Comparison of ENCODE assay signal across 13 cellular contexts in genomic region chr12:124018526-124018925, GRCh38.
"Had no signal": no experiment of that assay in that cellular context is flagged by ENCODE, and none has a peak within 500 bp of the region (broad histone marks: within the 10 kb centered on the region; RNA-seq: fewer than 3 reads in every experiment).

No MANE protein-coding gene starts in this region.

- H3K4me1 ChIP-seq: colonic mucosa had no signal

- H3K4me3 ChIP-seq: colonic mucosa, heart left ventricle, tibial artery had no signal

- H3K27ac Mint-ChIP-seq: activated CD4-positive, alpha-beta memory T cell treated with anti-CD3 and anti-CD28 coated beads, Interleukin-2, amount 10 ng/mL, durations not matched to agents 7 days and 5 days; activated CD4-positive, alpha-beta T cell treated with anti-CD3 and anti-CD28 coated beads for 36 hours; activated T-cell treated with anti-CD3 and anti-CD28 coated beads, Interleukin-2, amount 50 U/mL, for 24 hours; stimulated activated effector memory CD8-positive, alpha-beta T cell treated with anti-CD3 and anti-CD28 coated beads, Interleukin-12 subunit alpha, Interleukin-12 subunit beta, amount 100 ng/mL, for 72 hours; T-helper 17 cell had no signal

- H3K9me3 Mint-ChIP-seq: activated CD4-positive, alpha-beta memory T cell treated with anti-CD3 and anti-CD28 coated beads, Interleukin-2, amount 10 ng/mL, durations not matched to agents 7 days and 5 days; activated naive CD4-positive, alpha-beta T cell treated with anti-CD3 and anti-CD28 coated beads, Interleukin-2, amount 50 U/mL, for 24 hours; activated T-cell treated with anti-CD3 and anti-CD28 coated beads, Interleukin-2, amount 50 U/mL, for 24 hours; stimulated activated effector memory CD8-positive, alpha-beta T cell treated with anti-CD3 and anti-CD28 coated beads, Interleukin-12 subunit alpha, Interleukin-12 subunit beta, amount 100 ng/mL, for 72 hours had no signal

- H3K36me3 ChIP-seq: colonic mucosa had no signal

- DNase-seq: activated CD4-positive, alpha-beta memory T cell treated with anti-CD3 and anti-CD28 coated beads, Interleukin-2, amount 10 ng/mL, durations not matched to agents 7 days and 5 days; activated CD4-positive, alpha-beta T cell treated with anti-CD3 and anti-CD28 coated beads for 36 hours; activated T-cell treated with anti-CD3 and anti-CD28 coated beads, Interleukin-2, amount 50 U/mL, for 24 hours; caudate nucleus; colonic mucosa; effector CD4-positive, alpha-beta T cell; foreskin melanocyte; heart left ventricle; left colon; T-helper 17 cell; tibial artery had no signal

- H3K4me3 Mint-ChIP-seq: activated CD4-positive, alpha-beta memory T cell treated with anti-CD3 and anti-CD28 coated beads, Interleukin-2, amount 10 ng/mL, durations not matched to agents 7 days and 5 days; activated CD4-positive, alpha-beta T cell treated with anti-CD3 and anti-CD28 coated beads for 36 hours; activated naive CD4-positive, alpha-beta T cell treated with anti-CD3 and anti-CD28 coated beads, Interleukin-2, amount 50 U/mL, for 24 hours; activated T-cell treated with anti-CD3 and anti-CD28 coated beads, Interleukin-2, amount 50 U/mL, for 24 hours; stimulated activated effector memory CD8-positive, alpha-beta T cell treated with anti-CD3 and anti-CD28 coated beads, Interleukin-12 subunit alpha, Interleukin-12 subunit beta, amount 100 ng/mL, for 72 hours; T-helper 17 cell had no signal

- H3K4me1 Mint-ChIP-seq: activated CD4-positive, alpha-beta memory T cell treated with anti-CD3 and anti-CD28 coated beads, Interleukin-2, amount 10 ng/mL, durations not matched to agents 7 days and 5 days; activated naive CD4-positive, alpha-beta T cell treated with anti-CD3 and anti-CD28 coated beads, Interleukin-2, amount 50 U/mL, for 24 hours; stimulated activated effector memory CD8-positive, alpha-beta T cell treated with anti-CD3 and anti-CD28 coated beads, Interleukin-12 subunit alpha, Interleukin-12 subunit beta, amount 100 ng/mL, for 72 hours had no signal

- H3K27ac ChIP-seq: colonic mucosa, heart left ventricle, tibial artery had no signal

- ATAC-seq: activated CD4-positive, alpha-beta T cell treated with anti-CD3 and anti-CD28 coated beads for 36 hours; heart left ventricle; left colon; stimulated activated effector memory CD8-positive, alpha-beta T cell treated with anti-CD3 and anti-CD28 coated beads, Interleukin-12 subunit alpha, Interleukin-12 subunit beta, amount 100 ng/mL, for 72 hours; T-helper 17 cell had no signal

- H3K9me3 ChIP-seq: colonic mucosa, tibial artery had no signal

- H3K27me3 ChIP-seq: colonic mucosa, heart left ventricle, tibial artery had no signal

- H3K27me3 Mint-ChIP-seq: activated CD4-positive, alpha-beta memory T cell treated with anti-CD3 and anti-CD28 coated beads, Interleukin-2, amount 10 ng/mL, durations not matched to agents 7 days and 5 days; activated CD4-positive, alpha-beta T cell treated with anti-CD3 and anti-CD28 coated beads for 36 hours; activated naive CD4-positive, alpha-beta T cell treated with anti-CD3 and anti-CD28 coated beads, Interleukin-2, amount 50 U/mL, for 24 hours; activated T-cell treated with anti-CD3 and anti-CD28 coated beads, Interleukin-2, amount 50 U/mL, for 24 hours; T-helper 17 cell had no signal
